In genomic region chr17:60277258-60277657, GRCh38 we compare ENCODE assay signal across 1 cellular context.
TF ChIP-seq lines count a peak whose summit lies in the region.

No MANE protein-coding gene starts in this region.

TF ChIP-seq in GM23338, 12 proteins besides CTCF, POLR2A, EP300 and RAD21:
- TF ChIP-seq ZNF462 (CRISPR knock-in tag; IDR thresholded peaks at IDR 0.05) = no peak
- no peak for TF ChIP-seq ZNF331 (CRISPR knock-in tag; IDR thresholded peaks at IDR 0.05; ENCODE audit: low read depth)
- TF ChIP-seq EZH2phosphoT487 (IDR thresholded peaks at IDR 0.05; ENCODE audit: unreplicated experiment) = no peak
- TF ChIP-seq EZH2 (IDR thresholded peaks at IDR 0.05; ENCODE audit: low read depth, unreplicated experiment) = no peak
- TF ChIP-seq STAT1 (IDR thresholded peaks at IDR 0.05; ENCODE audit: unreplicated experiment) = no peak
